In the genomic region with DNA sequence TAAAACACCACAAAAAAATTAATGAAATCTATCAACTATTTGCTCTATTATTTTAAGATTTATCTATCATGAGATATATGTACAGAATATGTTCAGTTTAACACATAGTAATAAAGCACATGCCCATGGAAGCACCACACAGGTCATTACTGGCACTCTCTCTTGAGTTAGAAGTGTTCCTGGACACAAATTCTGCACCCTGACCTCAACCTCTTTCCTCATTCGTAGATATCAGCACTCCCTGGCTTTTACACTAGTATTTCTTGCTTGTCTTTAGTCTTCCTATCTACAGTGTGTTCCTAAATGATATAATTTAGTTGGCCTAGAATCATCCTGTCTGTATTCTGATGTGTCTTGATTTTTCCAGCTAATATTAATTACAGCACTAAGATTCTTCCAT, we compare ENCODE assay signal across 11 cellular contexts.
"Had no signal": no experiment of that assay in that cellular context is flagged by ENCODE, and none has a peak within 500 bp of the region (broad histone marks: within the 10 kb centered on the region; RNA-seq: fewer than 3 reads in every experiment).

No MANE protein-coding gene starts in this region.

- H3K4me1 ChIP-seq: HAP-1 had no signal

- H3K36me3 ChIP-seq: HAP-1 had no signal

- ATAC-seq: GM23338, HCT116 had no signal

- H3K4me3 ChIP-seq: GM23248, GM23338, HAP-1 had no signal

- H3K9me3 ChIP-seq: HAP-1 had no signal

- H2AFZ ChIP-seq: GM23248, GM23338 had no signal

- H3K4me2 ChIP-seq: GM23338 had no signal

- FAIRE-seq: H1, H54 had no signal

- H3K27ac ChIP-seq: GM23248 had no signal

- DNase-seq: GM23248, GOT3, H7, H9, HCEC 1CT, HFFc6 had no signal

- H3K9ac ChIP-seq: GM23248 had no signal
